ENCODE assay signal across 13 cellular contexts in genomic region chr6:143872211-143872610, GRCh38. TPM values are rescaled to one million over a fixed set of nuclear protein-coding genes. Genes with fewer than 3 reads are reported as not detected.
DNase-seq lines count a peak whose midpoint lies in the region; ATAC-seq and TF ChIP-seq lines count a peak whose summit lies in the region.
"Had no signal": no experiment of that assay in that cellular context is flagged by ENCODE, and none has a peak within 500 bp of the region (broad histone marks: within the 10 kb centered on the region; RNA-seq: fewer than 3 reads in every experiment).

No MANE protein-coding gene starts in this region.

- no peaks in the 10 kb centered on the region for H3K27me3 ChIP-seq in WERI-Rb-1 (ENCODE audit: insufficient read depth, low read depth, severe bottlenecking)

- peaks cover 8% of the 10 kb centered on the region for H3K36me3 Mint-ChIP-seq in activated CD4-positive, alpha-beta T cell treated with anti-CD3 and anti-CD28 coated beads, Interleukin-2, amount 10 ng/mL, durations not matched to agents 7 days and 5 days (ENCODE audit: low read depth)
- no peaks in the 10 kb centered on the region for H3K36me3 Mint-ChIP-seq in stimulated activated effector memory CD8-positive, alpha-beta T cell treated with anti-CD3 and anti-CD28 coated beads, Interleukin-12 subunit alpha, Interleukin-12 subunit beta, amount 100 ng/mL, for 72 hours
- no peaks in the 10 kb centered on the region for H3K36me3 Mint-ChIP-seq in Calu3 (ENCODE audit: insufficient read depth, unreplicated experiment)

- peak; percentile 10 for DNase-seq in activated CD4-positive, alpha-beta T cell treated with anti-CD3 and anti-CD28 coated beads, Interleukin-2, amount 10 ng/mL, durations not matched to agents 7 days and 5 days
- DNase-seq in activated CD4-positive, alpha-beta T cell treated with anti-CD3 and anti-CD28 coated beads, Interleukin-2, amount 50 U/mL, for 1 hour, result no peak
- DNase-seq in OCI-M1 (lab: John Stamatoyannopoulos, UW), result peak; percentile 67
- DNase-seq in stimulated activated effector memory CD8-positive, alpha-beta T cell treated with anti-CD3 and anti-CD28 coated beads, Interleukin-12 subunit alpha, Interleukin-12 subunit beta, amount 100 ng/mL, for 72 hours (ENCODE audit: low spot score in 2 of 2), result no peak
- DNase-seq in NCI-H69 (lab: John Stamatoyannopoulos, UW), result no peak
- DNase-seq in WERI-Rb-1, result no peak
- no peak for DNase-seq in Calu3
- DNase-seq: ACHN; endodermal cell; GOT3; stimulated activated CD8-positive, alpha-beta memory T cell treated with anti-CD3 and anti-CD28 coated beads, Interleukin-4, amount 100 ng/mL, for 48 hours had no signal

- no peak overlapping the region for H3K27ac ChIP-seq in WERI-Rb-1

- no peaks in the 10 kb centered on the region for H3K36me3 ChIP-seq in WERI-Rb-1

- no TSS peak for BruUV-seq in Calu3 (replicated peaks; lab: Mats Ljungman, UMichigan)

- POLR2A ChIA-PET in activated CD4-positive, alpha-beta T cell treated with anti-CD3 and anti-CD28 coated beads, Interleukin-2, amount 10 ng/mL, durations not matched to agents 7 days and 5 days (lab: Charles Lee), result interaction anchor here (0.7 to 1.0 kb wide), 2 partner anchors 29 to 220 kb away, joined by 3 to 5 read pairs; partner anchors contain the start of gene LTV1

- H3K4me3 ChIP-seq in WERI-Rb-1 (ENCODE audit: low read depth, low read length), result no peak overlapping the region

- H3K9me3 Mint-ChIP-seq in activated CD4-positive, alpha-beta T cell treated with anti-CD3 and anti-CD28 coated beads, Interleukin-2, amount 10 ng/mL, durations not matched to agents 7 days and 5 days, result peaks cover 18% of the 10 kb centered on the region
- peaks cover 4% of the 10 kb centered on the region for H3K9me3 Mint-ChIP-seq in stimulated activated effector memory CD8-positive, alpha-beta T cell treated with anti-CD3 and anti-CD28 coated beads, Interleukin-12 subunit alpha, Interleukin-12 subunit beta, amount 100 ng/mL, for 72 hours
- H3K9me3 Mint-ChIP-seq in Calu3 (ENCODE audit: low read depth, unreplicated experiment), result no peaks in the 10 kb centered on the region

- CTCF ChIA-PET in activated CD4-positive, alpha-beta T cell treated with anti-CD3 and anti-CD28 coated beads, Interleukin-2, amount 10 ng/mL, durations not matched to agents 7 days and 5 days (lab: Charles Lee), result interaction anchor here (0.5 kb wide), 1 partner anchor 56 kb away, joined by 3 read pairs; no protein-coding TSS in a partner anchor
- CTCF ChIA-PET in Calu3 (lab: Charles Lee), result no interaction called here

- peak; percentile 100 for ATAC-seq in HG02852 (IDR thresholded peaks at IDR 0.05; ENCODE audit: unreplicated experiment)
- peak; percentile 100 for ATAC-seq in stimulated activated effector memory CD8-positive, alpha-beta T cell treated with anti-CD3 and anti-CD28 coated beads, Interleukin-12 subunit alpha, Interleukin-12 subunit beta, amount 100 ng/mL, for 72 hours

- H3K9me3 ChIP-seq in WERI-Rb-1 (ENCODE audit: severe bottlenecking), result no peaks in the 10 kb centered on the region

- intact Hi-C loops in Calu3 (cut with micrococcal nuclease; ENCODE audit: unreplicated experiment), result no loop called here

- H3K27ac Mint-ChIP-seq in activated CD4-positive, alpha-beta T cell treated with anti-CD3 and anti-CD28 coated beads, Interleukin-2, amount 10 ng/mL, durations not matched to agents 7 days and 5 days, result peak overlapping the region; percentile 63
- H3K27ac Mint-ChIP-seq in stimulated activated effector memory CD8-positive, alpha-beta T cell treated with anti-CD3 and anti-CD28 coated beads, Interleukin-12 subunit alpha, Interleukin-12 subunit beta, amount 100 ng/mL, for 72 hours, result peak overlapping the region; percentile 73
- H3K27ac Mint-ChIP-seq in Calu3 (ENCODE audit: unreplicated experiment), result no peak overlapping the region
- H3K27ac Mint-ChIP-seq: endodermal cell had no signal

- H3K27me3 Mint-ChIP-seq in activated CD4-positive, alpha-beta T cell treated with anti-CD3 and anti-CD28 coated beads, Interleukin-2, amount 10 ng/mL, durations not matched to agents 7 days and 5 days, result no peaks in the 10 kb centered on the region
- H3K27me3 Mint-ChIP-seq in Calu3 (ENCODE audit: unreplicated experiment), result no peaks in the 10 kb centered on the region

- no peak overlapping the region for H3K4me3 Mint-ChIP-seq in activated CD4-positive, alpha-beta T cell treated with anti-CD3 and anti-CD28 coated beads, Interleukin-2, amount 10 ng/mL, durations not matched to agents 7 days and 5 days
- no peak overlapping the region for H3K4me3 Mint-ChIP-seq in stimulated activated effector memory CD8-positive, alpha-beta T cell treated with anti-CD3 and anti-CD28 coated beads, Interleukin-12 subunit alpha, Interleukin-12 subunit beta, amount 100 ng/mL, for 72 hours
- no peak overlapping the region for H3K4me3 Mint-ChIP-seq in Calu3 (ENCODE audit: low read depth, unreplicated experiment)
- H3K4me3 Mint-ChIP-seq: endodermal cell had no signal

- TF ChIP-seq CTCF in WERI-Rb-1 (IDR thresholded peaks at IDR 0.05; ENCODE audit: low read depth, low read length) (no peak), Calu3 (IDR thresholded peaks at IDR 0.05; ENCODE audit: unreplicated experiment) (no peak)

- H3K4me1 Mint-ChIP-seq in activated CD4-positive, alpha-beta T cell treated with anti-CD3 and anti-CD28 coated beads, Interleukin-2, amount 10 ng/mL, durations not matched to agents 7 days and 5 days, result peaks cover 14% of the 10 kb centered on the region
- peaks cover 18% of the 10 kb centered on the region for H3K4me1 Mint-ChIP-seq in stimulated activated effector memory CD8-positive, alpha-beta T cell treated with anti-CD3 and anti-CD28 coated beads, Interleukin-12 subunit alpha, Interleukin-12 subunit beta, amount 100 ng/mL, for 72 hours
- H3K4me1 Mint-ChIP-seq in Calu3 (ENCODE audit: low read depth, unreplicated experiment), result no peaks in the 10 kb centered on the region
- H3K4me1 Mint-ChIP-seq: endodermal cell had no signal

RNA-seq across cellular contexts. Expression of gene ZC2HC1B, which starts 7.9 kb away (rescaled TPM):
- not detected for total RNA-seq in activated CD4-positive, alpha-beta T cell treated with anti-CD3 and anti-CD28 coated beads, Interleukin-2, amount 10 ng/mL, durations not matched to agents 7 days and 5 days
- total RNA-seq in Calu3 (2022), result not detected in 2 replicates
- total RNA-seq: endodermal cell, myocyte had no signal

RNA-seq across cellular contexts. Expression of gene LTV1, which starts 29.1 kb away (rescaled TPM):
- 10 to 100 TPM; 23.7 to 25.1 TPM for total RNA-seq in activated CD4-positive, alpha-beta T cell treated with anti-CD3 and anti-CD28 coated beads, Interleukin-2, amount 10 ng/mL, durations not matched to agents 7 days and 5 days
- 21.7 and 21.8 TPM in 2 replicates for total RNA-seq in Calu3 (2022)

Comparison
In these comparisons a context has a peak if more than half of its experiments do, and no peak if none do; other contexts are left out.
1. DNase-seq: peak in activated CD4-positive, alpha-beta T cell treated with anti-CD3 and anti-CD28 coated beads, Interleukin-2, amount 10 ng/mL, durations not matched to agents 7 days and 5 days (single experiment) and OCI-M1 (single experiment); none in activated CD4-positive, alpha-beta T cell treated with anti-CD3 and anti-CD28 coated beads, Interleukin-2, amount 50 U/mL, for 1 hour (single experiment), stimulated activated effector memory CD8-positive, alpha-beta T cell treated with anti-CD3 and anti-CD28 coated beads, Interleukin-12 subunit alpha, Interleukin-12 subunit beta, amount 100 ng/mL, for 72 hours (0 of 2), NCI-H69 (single experiment), WERI-Rb-1 (single experiment) and Calu3 (single experiment).